In the genomic region with DNA sequence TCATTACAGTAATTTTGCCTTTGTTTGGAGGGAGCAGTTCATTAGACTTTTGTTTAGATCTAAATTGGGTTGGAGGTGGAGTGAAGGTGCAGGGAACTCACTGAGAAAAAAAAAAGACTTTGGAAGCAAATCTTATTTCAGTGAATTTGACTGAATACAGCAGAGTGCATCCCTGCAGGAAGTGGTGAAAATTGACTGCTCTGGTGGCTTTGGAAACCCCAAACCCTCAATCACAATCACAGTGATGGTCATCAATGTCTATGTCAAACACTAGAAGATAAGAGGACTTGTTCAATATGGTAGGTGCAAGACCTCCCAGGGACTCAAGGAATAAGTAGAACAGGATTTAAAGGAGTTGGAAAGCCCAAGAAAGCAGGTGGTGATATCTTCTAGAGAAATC, we compare ENCODE assay signal across 33 cellular contexts.
"Had no signal": no experiment of that assay in that cellular context is flagged by ENCODE, and none has a peak within 500 bp of the region (broad histone marks: within the 10 kb centered on the region; RNA-seq: fewer than 3 reads in every experiment).

No MANE protein-coding gene starts in this region.

- DNase-seq: activated B cell treated with CpG ODN at 0.5 μM for 24 hours; activated CD4-positive, alpha-beta T cell treated with anti-CD3 and anti-CD28 coated beads for 48 hours; activated CD4-positive, alpha-beta T cell treated with anti-CD3 and anti-CD28 coated beads, Interleukin-2, amount 50 U/mL, for 1 hour; activated CD4-positive, alpha-beta T cell treated with anti-CD3 and anti-CD28 coated beads, Interleukin-2, amount 50 U/mL, for 48 hours; activated effector memory CD4-positive, alpha-beta T cell treated with Interleukin-2 at 50 U/mL for 16 hours; activated gamma-delta T cell treated with Interleukin-2 at 50 U/mL for 16 hours; activated naive CD4-positive, alpha-beta T cell treated with anti-CD3 and anti-CD28 coated beads, Interleukin-2, amount 50 U/mL, for 16 hours; activated naive CD4-positive, alpha-beta T cell treated with Interleukin-2 at 50 U/mL for 16 hours; activated T-cell treated with anti-CD3 and anti-CD28 coated beads, Interleukin-2, amount 50 U/mL, for 24 hours; activated T-cell treated with anti-CD3 and anti-CD28 coated beads, Interleukin-2, amount 50 U/mL, for 72 hours; central memory CD4-positive, alpha-beta T cell; cerebellar nuclear complex; colonic mucosa; effector CD8-positive, alpha-beta T cell; esophagus squamous epithelium; foreskin melanocyte; heart right ventricle; T-helper 1 cell; T-helper 17 cell; T1000; WERI-Rb-1 had no signal

- H3K36me3 ChIP-seq: ascending aorta, breast epithelium, cardiac muscle cell, colonic mucosa, esophagus squamous epithelium, gastroesophageal sphincter, heart right ventricle, WERI-Rb-1 had no signal

- H3K27me3 Mint-ChIP-seq: activated B cell treated with CpG ODN at 0.5 μM for 24 hours; activated naive CD8-positive, alpha-beta T cell; activated T-cell treated with anti-CD3 and anti-CD28 coated beads, Interleukin-2, amount 50 U/mL, for 24 hours; activated T-helper 17 cell treated with anti-CD3 and anti-CD28 coated beads, Interleukin-2, amount 50 U/mL, for 72 hours; brain; T-helper 17 cell had no signal

- H3K27ac ChIP-seq: ascending aorta, breast epithelium, cardiac muscle cell, colonic mucosa, epithelial cell of prostate, esophagus squamous epithelium, gastroesophageal sphincter, heart right ventricle, WERI-Rb-1 had no signal

- H3K4me1 ChIP-seq: breast epithelium, colonic mucosa, esophagus squamous epithelium, gastroesophageal sphincter had no signal

- H3K9me3 ChIP-seq: ascending aorta, breast epithelium, colonic mucosa, esophagus squamous epithelium, gastroesophageal sphincter, heart right ventricle had no signal

- H3K9me3 Mint-ChIP-seq: activated B cell treated with CpG ODN at 0.5 μM for 24 hours; activated T-cell treated with anti-CD3 and anti-CD28 coated beads, Interleukin-2, amount 50 U/mL, for 24 hours; activated T-helper 17 cell treated with anti-CD3 and anti-CD28 coated beads, Interleukin-2, amount 50 U/mL, for 72 hours; brain; T-helper 2 cell treated with Interferon-gamma antibody and Interleukin-4, amounts not matched to agents 5 μg/mL and 100 μg/mL, for 36 hours had no signal

- H3K36me3 Mint-ChIP-seq: activated naive CD8-positive, alpha-beta T cell; brain had no signal

- FAIRE-seq: endometrium, endothelial cell of umbilical vein had no signal

- ATAC-seq: activated CD4-positive, CD25-positive, alpha-beta regulatory T cell treated with anti-CD3 and anti-CD28 coated beads, Interleukin-2, amount 50 U/mL, for 24 hours; activated T-cell treated with anti-CD3 and anti-CD28 coated beads, Interleukin-2, amount 50 U/mL, for 72 hours; activated T-helper 17 cell treated with anti-CD3 and anti-CD28 coated beads, Interleukin-2, amount 50 U/mL, for 72 hours; gastroesophageal sphincter; heart right ventricle; T-helper 17 cell had no signal

- H3K27ac Mint-ChIP-seq: activated B cell treated with CpG ODN at 0.5 μM for 24 hours; activated naive CD8-positive, alpha-beta T cell; activated T-cell treated with anti-CD3 and anti-CD28 coated beads, Interleukin-2, amount 50 U/mL, for 24 hours; activated T-cell treated with anti-CD3 and anti-CD28 coated beads, Interleukin-2, amount 50 U/mL, for 72 hours; brain; T-helper 17 cell; T-helper 2 cell treated with Interferon-gamma antibody and Interleukin-4, amounts not matched to agents 5 μg/mL and 100 μg/mL, for 36 hours had no signal

- H3K27me3 ChIP-seq: ascending aorta, breast epithelium, cardiac muscle cell, colonic mucosa, esophagus squamous epithelium, gastroesophageal sphincter, heart right ventricle had no signal

- H3K4me3 ChIP-seq: ascending aorta, breast epithelium, cardiac muscle cell, colonic mucosa, esophagus squamous epithelium, gastroesophageal sphincter, heart right ventricle had no signal

- H3K4me3 Mint-ChIP-seq: activated B cell treated with CpG ODN at 0.5 μM for 24 hours; activated naive CD8-positive, alpha-beta T cell; activated T-cell treated with anti-CD3 and anti-CD28 coated beads, Interleukin-2, amount 50 U/mL, for 24 hours; activated T-cell treated with anti-CD3 and anti-CD28 coated beads, Interleukin-2, amount 50 U/mL, for 72 hours; activated T-helper 17 cell treated with anti-CD3 and anti-CD28 coated beads, Interleukin-2, amount 50 U/mL, for 72 hours; brain; T-helper 17 cell; T-helper 2 cell treated with Interferon-gamma antibody and Interleukin-4, amounts not matched to agents 5 μg/mL and 100 μg/mL, for 36 hours had no signal
